6 cellular contexts compared by ENCODE assay signal in the genomic region with DNA sequence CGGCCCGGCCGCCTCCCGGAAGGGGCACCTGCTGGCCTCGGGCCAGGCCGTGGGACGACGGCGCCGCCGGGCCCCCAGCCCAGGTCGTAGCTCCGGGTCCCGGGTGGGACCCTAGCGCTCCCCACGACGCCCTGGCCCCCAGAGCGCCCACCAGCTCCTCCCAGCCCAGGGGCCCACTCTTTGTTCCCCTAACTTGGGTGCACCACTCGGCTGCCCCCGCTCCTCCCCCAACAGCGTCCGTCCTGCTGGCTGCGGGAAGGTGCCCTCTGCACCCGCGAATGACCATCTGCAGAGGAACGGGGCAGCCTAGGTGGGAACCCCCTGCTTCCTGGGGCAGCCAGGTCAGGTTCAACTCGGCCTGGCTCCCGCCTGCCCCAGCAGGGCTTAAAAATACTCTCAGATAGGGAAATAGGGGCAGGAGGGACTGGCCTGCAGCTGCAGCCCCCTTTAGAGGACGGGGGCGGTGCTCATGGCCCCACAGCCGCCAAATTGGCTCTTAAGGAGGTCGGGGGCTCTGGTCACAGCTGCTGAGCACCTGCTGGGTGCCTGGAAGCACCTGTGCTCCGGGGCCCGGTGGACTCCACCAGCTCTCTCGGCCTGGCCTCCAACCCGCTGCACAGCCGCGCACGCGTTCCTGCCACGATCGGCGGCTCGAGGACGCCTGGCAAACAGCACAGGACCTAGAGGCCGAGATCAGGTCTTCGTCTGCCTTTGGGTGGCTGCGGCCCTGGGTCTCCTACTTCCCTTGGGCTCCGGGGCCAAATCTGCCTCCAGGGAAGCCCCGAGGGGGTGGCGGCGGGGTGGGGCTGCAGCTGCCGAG. TPM values are rescaled to one million over a fixed set of nuclear protein-coding genes. Genes with fewer than 3 reads are reported as not detected.
DNase-seq lines count a peak whose midpoint lies in the region; ATAC-seq and TF ChIP-seq lines count a peak whose summit lies in the region.

No MANE protein-coding gene starts in this region.

- H3K4me1 Mint-ChIP-seq in activated T-cell treated with anti-CD3 and anti-CD28 coated beads, Interleukin-2, amount 50 U/mL, for 24 hours (ENCODE audit: low read depth): peaks cover 14% of the 10 kb centered on the region

- peaks cover 57% of the 10 kb centered on the region for H3K4me1 ChIP-seq in HUES64 (ENCODE audit: insufficient read depth, low read length)
- peaks cover 8 to 41% of the 10 kb centered on the region in 2 donors for H3K4me1 ChIP-seq in lung (ENCODE audit: control insufficient read depth in 2 of 2, insufficient read depth in 2 of 2, low read length in 2 of 2)

- WGBS in HUES64: 3% methylated on average over 53 of the region's 53 CpGs
- WGBS in lung, 2 donors: 2% methylated on average over 34 to 53 of the region's 53 CpGs

- H3K27me3 Mint-ChIP-seq in activated T-cell treated with anti-CD3 and anti-CD28 coated beads, Interleukin-2, amount 50 U/mL, for 24 hours: peaks cover 47% of the 10 kb centered on the region

- H3K27ac Mint-ChIP-seq in activated T-cell treated with anti-CD3 and anti-CD28 coated beads, Interleukin-2, amount 50 U/mL, for 24 hours: no peak overlapping the region

- H3K36me3 ChIP-seq in HUES64 (ENCODE audit: insufficient read depth, low read length): no peaks in the 10 kb centered on the region
- H3K36me3 ChIP-seq in lung (ENCODE audit: control insufficient read depth in 2 of 2, insufficient read depth in 2 of 2, low read length in 2 of 2): no peaks in the 10 kb centered on the region

- no peak for TF ChIP-seq CTCF in lung (IDR thresholded peaks at IDR 0.05; ENCODE audit: control extremely low read depth, extremely low read depth)

- peak overlapping the region; percentile 60 for H3K4me3 ChIP-seq in HUES64 (ENCODE audit: low read length)
- peak overlapping the region; percentile 11 for H3K4me3 ChIP-seq in lung

- H3K4me3 Mint-ChIP-seq in activated T-cell treated with anti-CD3 and anti-CD28 coated beads, Interleukin-2, amount 50 U/mL, for 24 hours: peak overlapping the region; percentile 38

- H3K9me3 ChIP-seq in HUES64 (ENCODE audit: insufficient read depth, low read depth, low read length) (no peaks in the 10 kb centered on the region), lung (ENCODE audit: control insufficient read depth in 2 of 2, insufficient read depth in 1 of 2, low read length in 1 of 2) (no peaks in the 10 kb centered on the region)

- peak; percentile 62 for DNase-seq in activated T-cell treated with anti-CD3 and anti-CD28 coated beads, Interleukin-2, amount 50 U/mL, for 24 hours
- DNase-seq in lung (ENCODE audit: low spot score) (no peak), activated gamma-delta T cell (lab: John Stamatoyannopoulos, UW) (no peak)
- no peak for DNase-seq in stimulated activated CD4-positive, alpha-beta T cell treated with anti-CD3 and anti-CD28 coated beads, Interleukin-4, amount 100 ng/mL, for 1 hour

- ATAC-seq in lung (ENCODE audit: insufficient read depth, low FRiP score) (no peak), GM19397 (IDR thresholded peaks at IDR 0.05; ENCODE audit: unreplicated experiment) (no peak)

- no peaks in the 10 kb centered on the region for H3K36me3 Mint-ChIP-seq in activated T-cell treated with anti-CD3 and anti-CD28 coated beads, Interleukin-2, amount 50 U/mL, for 24 hours (ENCODE audit: low read depth)

- peak overlapping the region; percentile 82 for H3K9ac ChIP-seq in HUES64 (ENCODE audit: low read depth, low read length)

- H3K27me3 ChIP-seq in HUES64 (ENCODE audit: insufficient read depth, low read length) (no peaks in the 10 kb centered on the region), lung (ENCODE audit: control insufficient read depth, insufficient read depth) (no peaks in the 10 kb centered on the region)

- H3K9me3 Mint-ChIP-seq in activated T-cell treated with anti-CD3 and anti-CD28 coated beads, Interleukin-2, amount 50 U/mL, for 24 hours: no peaks in the 10 kb centered on the region

- H3K27ac ChIP-seq in HUES64 (ENCODE audit: low read depth, low read length) (peak overlapping the region; percentile 89), lung (ENCODE audit: low read depth in 1 of 2, low read length in 1 of 2) (peak overlapping the region; percentile 39 to 64)

RNA-seq across cellular contexts. Expression of a gene that starts 0.6 kb away (rescaled TPM):
- polyA plus RNA-seq in HUES64 (2013, experiment 1 of 2): 53.2 TPM
- polyA plus RNA-seq in HUES64 (2013, experiment 2 of 2): 64.5 TPM
- 100 to 1,000 TPM; 209 to 315 TPM for total RNA-seq in lung
- 100 to 1,000 TPM; 116 to 279 TPM for polyA plus RNA-seq in lung

RNA-seq across cellular contexts. Expression of a gene that starts 19.2 kb away (rescaled TPM):
- 1,380 TPM for polyA plus RNA-seq in HUES64 (2013, experiment 1 of 2)
- 1,333 TPM for polyA plus RNA-seq in HUES64 (2013, experiment 2 of 2)
- total RNA-seq in lung: 1,000 to 10,000 TPM in 1 of 2 donors, 100 to 1,000 TPM in 1; 222 to 1,251 TPM
- 1,000 to 10,000 TPM; 4,051 to 4,827 TPM for polyA plus RNA-seq in lung

RNA-seq across cellular contexts. Expression of a gene that starts 39.4 kb away (rescaled TPM):
- polyA plus RNA-seq in HUES64 (2013, experiment 1 of 2): 8.8 TPM
- polyA plus RNA-seq in HUES64 (2013, experiment 2 of 2): 9.9 TPM
- 1 to 10 TPM; 3.5 to 4.4 TPM for total RNA-seq in lung
- polyA plus RNA-seq in lung: 1 to 10 TPM; 1.9 to 3.7 TPM

RNA-seq across cellular contexts. Expression of a gene that starts 59.6 kb away (rescaled TPM):
- polyA plus RNA-seq in HUES64 (2013, experiment 1 of 2): 0.10 TPM
- polyA plus RNA-seq in HUES64 (2013, experiment 2 of 2): 0.25 TPM
- 1 to 10 TPM; 1.0 to 1.3 TPM for total RNA-seq in lung
- 1 to 10 TPM in 1 of 2 donors, under 1 TPM in 1; 0.21 to 1.2 TPM for polyA plus RNA-seq in lung
